In the genomic region with DNA sequence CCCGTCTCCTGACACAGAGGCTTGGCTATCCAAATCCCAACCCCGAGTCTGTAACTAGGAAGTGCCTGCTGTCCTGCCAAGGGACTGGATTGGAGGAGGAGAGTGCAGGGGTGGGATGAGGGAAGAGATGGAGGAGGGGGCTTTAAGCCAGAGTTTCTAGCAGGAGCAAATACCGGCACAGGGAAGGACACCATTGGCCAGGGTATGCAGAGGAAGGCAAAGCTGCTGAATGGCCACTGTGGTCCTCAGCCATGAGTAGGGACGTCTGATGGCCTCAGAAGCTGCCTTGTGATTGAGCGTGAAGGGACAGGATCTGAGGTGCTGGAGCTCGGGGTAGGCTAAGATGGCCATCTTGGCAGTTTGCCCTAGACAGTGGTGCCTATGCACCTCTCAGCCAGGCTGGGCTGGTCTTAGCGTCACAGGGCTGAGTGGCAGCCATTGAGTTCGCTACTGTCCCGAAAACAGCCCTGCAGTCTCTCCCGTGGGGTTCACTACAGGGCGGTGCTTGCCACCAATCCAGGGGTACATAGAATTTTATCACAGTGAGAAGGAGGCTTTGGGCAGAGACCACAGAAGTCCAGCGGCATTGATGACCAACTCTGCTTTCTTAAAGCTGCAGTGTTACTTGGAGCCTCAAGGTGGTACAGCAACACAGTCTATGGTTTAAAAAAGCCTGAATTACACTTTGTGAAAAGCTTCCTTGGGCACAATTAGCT, we compare ENCODE assay signal across 8 cellular contexts.
DNase-seq lines count a peak whose midpoint lies in the region; ATAC-seq and TF ChIP-seq lines count a peak whose summit lies in the region.

No MANE protein-coding gene starts in this region.

- H3K23ac ChIP-seq in IMR-90 (ENCODE audit: low read depth, low read length) = no peak overlapping the region

- no peak for TF ChIP-seq POLR2A in IMR-90 (IDR thresholded peaks at IDR 0.05; ENCODE audit: low read depth, low read length)

- no peaks in the 10 kb centered on the region for H3K27me3 Mint-ChIP-seq in activated CD4-positive, alpha-beta memory T cell treated with anti-CD3 and anti-CD28 coated beads, Interleukin-2, amount 10 ng/mL, durations not matched to agents 7 days and 5 days

- H2AK9ac ChIP-seq in IMR-90 (replicated peaks; ENCODE audit: low read depth, low read length, poor library complexity) = no peak overlapping the region

- no peak overlapping the region for H2BK20ac ChIP-seq in IMR-90 (ENCODE audit: low read depth, low read length)

- POLR2A ChIA-PET in IMR-90 (lab: Charles Lee; ENCODE audit: unreplicated experiment) = no interaction called here
- POLR2A ChIA-PET in activated CD4-positive, alpha-beta memory T cell treated with anti-CD3 and anti-CD28 coated beads, Interleukin-2, amount 10 ng/mL, durations not matched to agents 7 days and 5 days (lab: Charles Lee) = interaction anchor here (0.7 to 1.5 kb wide), 8 partner anchors 14 to 165 kb away, joined by 3 to 9 read pairs (median 3); no protein-coding TSS in a partner anchor

- peak; percentile 51 for TF ChIP-seq RAD21 in IMR-90 (IDR thresholded peaks at IDR 0.05; ENCODE audit: low read length)

- H3K36me3 Mint-ChIP-seq in activated CD4-positive, alpha-beta memory T cell treated with anti-CD3 and anti-CD28 coated beads, Interleukin-2, amount 10 ng/mL, durations not matched to agents 7 days and 5 days (ENCODE audit: low read depth) = peaks cover 6% of the 10 kb centered on the region

- H3K79me1 ChIP-seq in IMR-90 (ENCODE audit: low read depth in 1 of 2, low read length in 2 of 2) = no peaks in the 10 kb centered on the region

- H2BK5ac ChIP-seq in IMR-90 (ENCODE audit: low read depth, low read length, poor library complexity, severe bottlenecking) = no peak overlapping the region

- peak; percentile 31; the same call in 1 of the 2 replicates for TF ChIP-seq CTCF in IMR-90 (conservative IDR thresholded peaks at IDR 0.05; ENCODE audit: low read depth, low read length)

- H2BK120ac ChIP-seq in IMR-90 (ENCODE audit: low read depth, low read length) = no peak overlapping the region

- H3K4me1 ChIP-seq in IMR-90 (ENCODE audit: control insufficient read depth, insufficient read depth, low read length) = no peaks in the 10 kb centered on the region

- DNase-seq in D341Med (ENCODE audit: low spot score) (peak; percentile 48), IMR-90 (peak; percentile 22), iPS-NIHi7 (ENCODE audit: extremely low spot score) (peak; percentile 61), NCI-H187 (lab: John Stamatoyannopoulos, UW) (no peak), cortex of kidney (lab: John Stamatoyannopoulos, UW) (no peak), cerebellar nuclear complex (lab: John Stamatoyannopoulos, UW) (no peak)
- no peak for DNase-seq in activated CD4-positive, alpha-beta memory T cell treated with anti-CD3 and anti-CD28 coated beads, Interleukin-2, amount 10 ng/mL, durations not matched to agents 7 days and 5 days

- no peak overlapping the region for H3K4me3 Mint-ChIP-seq in activated CD4-positive, alpha-beta memory T cell treated with anti-CD3 and anti-CD28 coated beads, Interleukin-2, amount 10 ng/mL, durations not matched to agents 7 days and 5 days

- no peak overlapping the region for H3K56ac ChIP-seq in IMR-90 (ENCODE audit: extremely low read depth, insufficient read depth, low read length)

- ATAC-seq in GM19043 (IDR thresholded peaks at IDR 0.05; ENCODE audit: low read depth, unreplicated experiment) (peak; percentile 66), IMR-90 (ENCODE audit: low read depth) (peak; percentile 75)

- no peak overlapping the region for H2BK15ac ChIP-seq in IMR-90 (ENCODE audit: low read depth, low read length)

- H3K27me3 ChIP-seq in IMR-90 (ENCODE audit: control insufficient read depth, insufficient read depth, low read length) = peaks cover 10% of the 10 kb centered on the region

- no peaks in the 10 kb centered on the region for H4K20me1 ChIP-seq in IMR-90 (ENCODE audit: insufficient read depth, low read length)

- no peak overlapping the region for H3K4me3 ChIP-seq in IMR-90 (ENCODE audit: insufficient read depth, low read depth, low read length)

- dilution Hi-C loops in IMR-90 (cut with HindIII; ENCODE audit: low sequenced_read_pairs, unreplicated experiment) = no loop called here

- BruUV-seq in IMR-90 (replicated peaks; lab: Mats Ljungman, UMichigan) = no TSS peak

- no peak overlapping the region for H4K5ac ChIP-seq in IMR-90 (ENCODE audit: low read depth, low read length)

- no peak overlapping the region for H3K4me2 ChIP-seq in IMR-90 (ENCODE audit: low read depth, low read length)

- H3K27ac Mint-ChIP-seq in activated CD4-positive, alpha-beta memory T cell treated with anti-CD3 and anti-CD28 coated beads, Interleukin-2, amount 10 ng/mL, durations not matched to agents 7 days and 5 days = peak overlapping the region; percentile 41

- H3K9me3 Mint-ChIP-seq in activated CD4-positive, alpha-beta memory T cell treated with anti-CD3 and anti-CD28 coated beads, Interleukin-2, amount 10 ng/mL, durations not matched to agents 7 days and 5 days = peaks cover 4% of the 10 kb centered on the region

- no peak overlapping the region for H3K9ac ChIP-seq in IMR-90 (ENCODE audit: low read depth, low read length)

- H3K27ac ChIP-seq in IMR-90 (ENCODE audit: insufficient read depth, low read length) = no peak overlapping the region

- CTCF ChIA-PET in IMR-90 (lab: Yijun Ruan, JAX) = interaction anchor here (0.6 to 1.0 kb wide), 2 partner anchors 142 to 210 kb away, joined by 3 read pairs; no protein-coding TSS in a partner anchor
- CTCF ChIA-PET in activated CD4-positive, alpha-beta memory T cell treated with anti-CD3 and anti-CD28 coated beads, Interleukin-2, amount 10 ng/mL, durations not matched to agents 7 days and 5 days (lab: Charles Lee) = interaction anchor here (0.6 to 1.5 kb wide), 18 partner anchors 9 to 1470 kb away, joined by 3 to 20 read pairs (median 4); no protein-coding TSS in a partner anchor

- no peak overlapping the region for H2AK5ac ChIP-seq in IMR-90 (ENCODE audit: low read depth, low read length)

- intact Hi-C loops in IMR-90 (cut with micrococcal nuclease) = no loop called here

- no peaks in the 10 kb centered on the region for H3K9me1 ChIP-seq in IMR-90 (ENCODE audit: insufficient read depth, low read length)

- in situ Hi-C loops in IMR-90 (cut with MboI; ENCODE audit: low sequenced_read_pairs) = no loop called here

- no peak overlapping the region for H3K14ac ChIP-seq in IMR-90 (replicated peaks; ENCODE audit: low read depth, low read length)

- 74% methylated on average over 5 of the region's 12 CpGs; no CpG with 5 or more reads in 1 of the 2 experiments for WGBS in IMR-90 (ENCODE audit: extremely low coverage in 2 of 2, insufficient read length in 1 of 2), 2 experiments

- H3K4me1 Mint-ChIP-seq in activated CD4-positive, alpha-beta memory T cell treated with anti-CD3 and anti-CD28 coated beads, Interleukin-2, amount 10 ng/mL, durations not matched to agents 7 days and 5 days = peaks cover 55% of the 10 kb centered on the region

- H3K4ac ChIP-seq in IMR-90 (ENCODE audit: low read depth, low read length) = no peak overlapping the region

- H3K9me3 ChIP-seq in IMR-90 (ENCODE audit: control insufficient read depth, insufficient read depth, low read length) = no peaks in the 10 kb centered on the region

- no peak overlapping the region for H3K18ac ChIP-seq in IMR-90 (ENCODE audit: low read depth, low read length)

- H4K91ac ChIP-seq in IMR-90 (ENCODE audit: insufficient read depth, low read depth, low read length) = no peak overlapping the region

- H2AFZ ChIP-seq in IMR-90 (replicated peaks; ENCODE audit: low read length, poor library complexity) = no peak overlapping the region

- H3K36me3 ChIP-seq in IMR-90 (ENCODE audit: control insufficient read depth, insufficient read depth, low read length) = no peaks in the 10 kb centered on the region

- no peak overlapping the region for H4K8ac ChIP-seq in IMR-90 (ENCODE audit: low read depth in 2 of 2, low read length in 2 of 2)

TF ChIP-seq in IMR-90, 13 proteins besides CTCF, POLR2A, EP300 and RAD21:
- TF ChIP-seq CHD1 (IDR thresholded peaks at IDR 0.05; ENCODE audit: low read depth, low read length) (no peak), MAFK (IDR thresholded peaks at IDR 0.05; ENCODE audit: low read depth, low read length) (no peak), RFX5 (IDR thresholded peaks at IDR 0.05; ENCODE audit: low read depth, low read length) (no peak), MXI1 (IDR thresholded peaks at IDR 0.05; ENCODE audit: borderline replicate concordance, low read depth, low read length) (no peak), BHLHE40 (IDR thresholded peaks at IDR 0.05; ENCODE audit: low read depth, low read length) (no peak), MAZ (IDR thresholded peaks at IDR 0.05; ENCODE audit: borderline replicate concordance, low read depth, low read length) (no peak), NFE2L2 (IDR thresholded peaks at IDR 0.05; ENCODE audit: low read depth, low read length) (no peak), RCOR1 (IDR thresholded peaks at IDR 0.05; ENCODE audit: insufficient replicate concordance, low read length) (no peak), CEBPB (IDR thresholded peaks at IDR 0.05; ENCODE audit: low read depth, low read length) (no peak), SMC3 (IDR thresholded peaks at IDR 0.05; ENCODE audit: low read depth, low read length) (no peak), FOS (IDR thresholded peaks at IDR 0.05; ENCODE audit: low read depth, low read length) (no peak)
- TF ChIP-seq, protein P1, sequence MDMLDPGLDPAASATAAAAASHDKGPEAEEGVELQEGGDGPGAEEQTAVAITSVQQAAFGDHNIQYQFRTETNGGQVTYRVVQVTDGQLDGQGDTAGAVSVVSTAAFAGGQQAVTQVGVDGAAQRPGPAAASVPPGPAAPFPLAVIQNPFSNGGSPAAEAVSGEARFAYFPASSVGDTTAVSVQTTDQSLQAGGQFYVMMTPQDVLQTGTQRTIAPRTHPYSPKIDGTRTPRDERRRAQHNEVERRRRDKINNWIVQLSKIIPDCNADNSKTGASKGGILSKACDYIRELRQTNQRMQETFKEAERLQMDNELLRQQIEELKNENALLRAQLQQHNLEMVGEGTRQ (IDR thresholded peaks at IDR 0.05; ENCODE audit: low read depth, low read length) = no peak
- TF ChIP-seq, protein P2, sequence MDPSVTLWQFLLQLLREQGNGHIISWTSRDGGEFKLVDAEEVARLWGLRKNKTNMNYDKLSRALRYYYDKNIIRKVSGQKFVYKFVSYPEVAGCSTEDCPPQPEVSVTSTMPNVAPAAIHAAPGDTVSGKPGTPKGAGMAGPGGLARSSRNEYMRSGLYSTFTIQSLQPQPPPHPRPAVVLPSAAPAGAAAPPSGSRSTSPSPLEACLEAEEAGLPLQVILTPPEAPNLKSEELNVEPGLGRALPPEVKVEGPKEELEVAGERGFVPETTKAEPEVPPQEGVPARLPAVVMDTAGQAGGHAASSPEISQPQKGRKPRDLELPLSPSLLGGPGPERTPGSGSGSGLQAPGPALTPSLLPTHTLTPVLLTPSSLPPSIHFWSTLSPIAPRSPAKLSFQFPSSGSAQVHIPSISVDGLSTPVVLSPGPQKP (IDR thresholded peaks at IDR 0.05; ENCODE audit: borderline replicate concordance, low read depth, low read length) = no peak

Comparison
In these comparisons a context has a peak if more than half of its experiments do, and no peak if none do; other contexts are left out.
1. DNase-seq: peak in D341Med (single experiment), IMR-90 (single experiment) and iPS-NIHi7 (single experiment); none in activated CD4-positive, alpha-beta memory T cell treated with anti-CD3 and anti-CD28 coated beads, Interleukin-2, amount 10 ng/mL, durations not matched to agents 7 days and 5 days (single experiment), NCI-H187 (0 of 2), cortex of kidney (single experiment) and cerebellar nuclear complex (0 of 2).